In the genomic region with DNA sequence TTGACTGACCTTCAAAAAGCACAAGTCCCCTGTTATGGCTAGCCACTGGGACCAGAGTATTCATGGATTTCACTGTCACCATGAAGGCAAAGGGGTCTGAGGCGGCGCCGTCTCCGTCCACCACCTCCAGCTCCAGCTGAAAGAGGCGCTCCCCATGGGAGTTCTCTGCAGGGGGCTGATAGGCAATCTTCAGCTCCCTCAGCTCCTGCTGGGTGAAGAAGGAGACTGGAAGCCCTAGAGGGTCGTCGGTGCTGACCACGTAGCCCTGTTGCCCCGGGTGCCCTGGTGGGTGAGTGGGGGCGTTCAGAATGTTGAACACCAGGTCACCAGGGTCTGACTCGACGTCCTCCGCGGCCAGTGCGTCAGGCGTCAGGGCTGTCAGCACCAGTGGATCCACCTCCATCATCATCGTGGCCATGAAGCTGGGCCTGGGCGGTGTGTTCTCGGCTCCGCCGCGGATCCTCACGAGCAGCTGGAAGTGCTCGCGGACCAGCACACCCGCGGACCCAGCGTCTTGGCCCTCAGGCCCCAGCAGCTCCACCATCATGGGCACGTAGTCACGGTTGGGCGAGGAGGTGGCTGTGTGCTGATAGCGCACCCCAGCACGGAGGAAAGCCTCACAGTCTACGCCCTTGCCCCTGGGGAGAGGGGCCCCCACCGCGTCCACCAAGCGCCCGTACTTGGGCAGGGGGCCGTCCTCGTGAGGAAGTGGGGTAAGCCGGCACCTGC, we compare ENCODE assay signal across 15 cellular contexts. TPM values are rescaled to one million over a fixed set of nuclear protein-coding genes. Genes with fewer than 3 reads are reported as not detected.
A peak's percentile ranks its signal among the peaks of the same experiment; 100 is the strongest.
DNase-seq lines count a peak whose midpoint lies in the region; ATAC-seq and TF ChIP-seq lines count a peak whose summit lies in the region.
"Had no signal": no experiment of that assay in that cellular context is flagged by ENCODE, and none has a peak within 500 bp of the region (broad histone marks: within the 10 kb centered on the region; RNA-seq: fewer than 3 reads in every experiment).

No MANE protein-coding gene starts in this region.

- H3K4me3 ChIP-seq in NT2/D1 (ENCODE audit: insufficient read length, low read depth) (peak overlapping the region; percentile 51), hepatocyte (no peak overlapping the region), retinal pigment epithelial cell (ENCODE audit: low read length) (peak overlapping the region; percentile 49)
- H3K4me3 ChIP-seq: MG63 had no signal

- peak overlapping the region; percentile 51; the same call in 1 of the 2 replicates for H3K9ac ChIP-seq in ES-I3 (ENCODE audit: low read depth, low read length)
- peak overlapping the region; percentile 50 for H3K9ac ChIP-seq in NT2/D1 (ENCODE audit: insufficient read length, low read depth)

- no peak overlapping the region for H3K27ac ChIP-seq in hepatocyte
- H3K27ac ChIP-seq: RWPE1 had no signal

- H3K9me3 ChIP-seq in ES-I3 (ENCODE audit: control insufficient read depth, insufficient read depth, low read length) (no peaks in the 10 kb centered on the region), NT2/D1 (ENCODE audit: insufficient read depth, low read length) (no peaks in the 10 kb centered on the region), hepatocyte (ENCODE audit: low read depth) (no peaks in the 10 kb centered on the region)
- H3K9me3 ChIP-seq: MG63 had no signal

- TF ChIP-seq CTCF in hepatocyte (IDR thresholded peaks at IDR 0.05; ENCODE audit: poor library complexity) (no peak), retinal pigment epithelial cell (conservative IDR thresholded peaks at IDR 0.05; ENCODE audit: low read depth, low read length) (no peak)

- H3K9me2 ChIP-seq in hepatocyte (replicated peaks; ENCODE audit: insufficient read depth): no peaks in the 10 kb centered on the region

- peak overlapping the region; percentile 87 for H3K4me2 ChIP-seq in hepatocyte

- peaks cover 54% of the 10 kb centered on the region for H3K27me3 ChIP-seq in NT2/D1 (ENCODE audit: insufficient read depth, insufficient read length)
- peaks cover 61% of the 10 kb centered on the region for H3K27me3 ChIP-seq in hepatocyte

- H4K20me1 ChIP-seq in hepatocyte (ENCODE audit: insufficient read depth, poor library complexity, severe bottlenecking): no peaks in the 10 kb centered on the region

- no peaks in the 10 kb centered on the region for H3K79me2 ChIP-seq in hepatocyte

- no peak for ATAC-seq in GM19351 (IDR thresholded peaks at IDR 0.05; ENCODE audit: unreplicated experiment)
- ATAC-seq: esophagus mucosa had no signal

- 61% methylated on average over 41 of the region's 41 CpGs for WGBS in hepatocyte (ENCODE audit: low lambda C conversion rate, missing lambda C conversion rate)

- DNase-seq in NT2/D1 (ENCODE audit: low read depth, low spot score): no peak
- no peak for DNase-seq in hepatocyte (ENCODE audit: low spot score)
- DNase-seq in retinal pigment epithelial cell (ENCODE audit: low read depth): no peak
- DNase-seq in NCI-H187 (lab: John Stamatoyannopoulos, UW): no peak
- no peak for DNase-seq in NCI-H526 (lab: John Stamatoyannopoulos, UW)
- no peak for DNase-seq in T-helper 9 cell
- DNase-seq: activated T-cell treated with anti-CD3 and anti-CD28 coated beads, Interleukin-2, amount 50 U/mL, for 1 hour; CD4-positive, alpha-beta T cell; GF-D8 had no signal

- H3K36me3 ChIP-seq in ES-I3 (ENCODE audit: insufficient read depth, low read length): no peaks in the 10 kb centered on the region
- no peaks in the 10 kb centered on the region for H3K36me3 ChIP-seq in NT2/D1 (ENCODE audit: insufficient read depth, insufficient read length, low read length)
- no peaks in the 10 kb centered on the region for H3K36me3 ChIP-seq in hepatocyte (replicated peaks; ENCODE audit: insufficient read depth, low read depth)
- H3K36me3 ChIP-seq: MG63 had no signal

- no peak overlapping the region for H2AFZ ChIP-seq in hepatocyte

- H3K4me1 ChIP-seq in ES-I3 (ENCODE audit: insufficient read depth, low read length) (no peaks in the 10 kb centered on the region), NT2/D1 (ENCODE audit: insufficient read depth, insufficient read length) (peaks cover 2% of the 10 kb centered on the region), hepatocyte (ENCODE audit: insufficient read depth) (no peaks in the 10 kb centered on the region)

RNA-seq across cellular contexts. Expression of a gene that starts 1.0 kb away (rescaled TPM):
- total RNA-seq in hepatocyte: 0.20 and 0.23 TPM in 2 replicates
- polyA plus RNA-seq in hepatocyte: 0.64 TPM in 1 of 2 replicates, not detected in the other
- total RNA-seq: CD4-positive, alpha-beta T cell; esophagus mucosa had no signal
- polyA plus RNA-seq: keratinocyte had no signal
